Comparison of ENCODE assay signal across 13 cellular contexts in genomic region chr22:42692239-42693054, GRCh38. TPM values are rescaled to one million over a fixed set of nuclear protein-coding genes. Genes with fewer than 3 reads are reported as not detected.
A peak's percentile ranks its signal among the peaks of the same experiment; 100 is the strongest.
DNase-seq lines count a peak whose midpoint lies in the region; ATAC-seq and TF ChIP-seq lines count a peak whose summit lies in the region.
"Had no signal": no experiment of that assay in that cellular context is flagged by ENCODE, and none has a peak within 500 bp of the region (broad histone marks: within the 10 kb centered on the region; RNA-seq: fewer than 3 reads in every experiment).

No MANE protein-coding gene starts in this region.

- no peaks in the 10 kb centered on the region for H3K27me3 ChIP-seq in OCI-LY3 (ENCODE audit: low read depth, low read length)
- no peaks in the 10 kb centered on the region for H3K27me3 ChIP-seq in left ventricle myocardium inferior (ENCODE audit: low read depth)
- no peaks in the 10 kb centered on the region for H3K27me3 ChIP-seq in tibial nerve

- H3K4me1 Mint-ChIP-seq in T-cell = no peaks in the 10 kb centered on the region
- no peaks in the 10 kb centered on the region for H3K4me1 Mint-ChIP-seq in natural killer cell treated with Interleukin-12 subunit alpha and Interleukin-12 subunit beta and Interleukin-15 and Interleukin-18, amount 100 ng/mL, for 72 hours (ENCODE audit: low read depth in 2 of 2)

- CTCF ChIA-PET in T-cell (lab: Charles Lee) = no interaction called here

- no peaks in the 10 kb centered on the region for H3K79me2 ChIP-seq in OCI-LY3 (ENCODE audit: low read length)

- peak overlapping the region; percentile 50 for H3K27ac ChIP-seq in OCI-LY3 (ENCODE audit: low read length)
- peak overlapping the region; percentile 96 for H3K27ac ChIP-seq in left ventricle myocardium inferior (replicated peaks)
- H3K27ac ChIP-seq in tibial nerve = peak overlapping the region; percentile 53 to 74 (median 64)
- H3K27ac ChIP-seq: PC-9 had no signal

- no peak for TF ChIP-seq EP300 in tibial nerve (IDR thresholded peaks at IDR 0.05)

- DNase-seq in cardiac septum (ENCODE audit: low spot score) (peak; percentile 70), Right ventricle myocardium superior (no peak), left ventricle myocardium inferior (no peak), tibial nerve (ENCODE audit: low spot score in 2 of 2) (no peak), hepatic stellate cell (ENCODE audit: low spot score) (no peak), T-cell (no peak)
- DNase-seq in natural killer cell treated with Interleukin-12 subunit alpha and Interleukin-12 subunit beta and Interleukin-15 and Interleukin-18, amount 100 ng/mL, for 72 hours (ENCODE audit: low spot score) = no peak
- DNase-seq: activated T-cell treated with anti-CD3 and anti-CD28 coated beads for 4 hours, amygdala, hypothalamus, NCI-H2171 treated with DMSO at 0.1 percent for 48 hours, PC-9 had no signal

- H3K4me1 ChIP-seq in OCI-LY3 (ENCODE audit: low read length) = peaks cover 33% of the 10 kb centered on the region
- peaks cover 96% of the 10 kb centered on the region for H3K4me1 ChIP-seq in left ventricle myocardium inferior
- peaks cover 0 to 59% (median 21%) of the 10 kb centered on the region in 4 donors for H3K4me1 ChIP-seq in tibial nerve

- WGBS in tibial nerve, 2 donors = 83 to 87% methylated on average over 32 of the region's 32 CpGs

- no peak for ATAC-seq in Right ventricle myocardium superior (ENCODE audit: poor library complexity)
- ATAC-seq in T-cell (replicated peaks in 1 of 4) = no peak
- no peak for ATAC-seq in natural killer cell treated with Interleukin-12 subunit alpha and Interleukin-12 subunit beta and Interleukin-15 and Interleukin-18, amount 100 ng/mL, for 72 hours

- TF ChIP-seq CTCF in OCI-LY3 (IDR thresholded peaks at IDR 0.05; ENCODE audit: low read depth, low read length) (peak; percentile 78), left ventricle myocardium inferior (IDR thresholded peaks at IDR 0.05; ENCODE audit: borderline replicate concordance) (no peak), tibial nerve (IDR thresholded peaks at IDR 0.05) (no peak)

- H3K4me3 ChIP-seq in OCI-LY3 (ENCODE audit: low read length) (peak overlapping the region; percentile 44), left ventricle myocardium inferior (no peak overlapping the region), tibial nerve (no peak overlapping the region)
- H3K4me3 ChIP-seq: PC-9 had no signal

- H3K36me3 ChIP-seq in OCI-LY3 (replicated peaks; ENCODE audit: low read depth, low read length) = no peaks in the 10 kb centered on the region
- peaks cover 50% of the 10 kb centered on the region for H3K36me3 ChIP-seq in left ventricle myocardium inferior
- peaks cover 0 to 34% (median 0%) of the 10 kb centered on the region in 3 donors for H3K36me3 ChIP-seq in tibial nerve

- H3K4me2 ChIP-seq in OCI-LY3 (ENCODE audit: low read length) = peak overlapping the region; percentile 75
- H3K4me2 ChIP-seq: PC-9 had no signal

- no peaks in the 10 kb centered on the region for H3K9me3 Mint-ChIP-seq in T-cell
- H3K9me3 Mint-ChIP-seq in natural killer cell treated with Interleukin-12 subunit alpha and Interleukin-12 subunit beta and Interleukin-15 and Interleukin-18, amount 100 ng/mL, for 72 hours = no peaks in the 10 kb centered on the region

- POLR2A ChIA-PET in T-cell (lab: Charles Lee) = no interaction called here

- H3K36me3 Mint-ChIP-seq in T-cell = no peaks in the 10 kb centered on the region
- no peaks in the 10 kb centered on the region for H3K36me3 Mint-ChIP-seq in natural killer cell treated with Interleukin-12 subunit alpha and Interleukin-12 subunit beta and Interleukin-15 and Interleukin-18, amount 100 ng/mL, for 72 hours

- H2AFZ ChIP-seq in OCI-LY3 (ENCODE audit: low read depth, low read length) = peak overlapping the region; percentile 44; the same call in 1 of the 2 replicates
- H2AFZ ChIP-seq: PC-9 had no signal

- peak overlapping the region; percentile 55 for H3K9ac ChIP-seq in OCI-LY3 (ENCODE audit: low read length)

- TF ChIP-seq POLR2A in tibial nerve (IDR thresholded peaks at IDR 0.05) = no peak

- no peak overlapping the region for H3K4me3 Mint-ChIP-seq in T-cell
- no peak overlapping the region for H3K4me3 Mint-ChIP-seq in natural killer cell treated with Interleukin-12 subunit alpha and Interleukin-12 subunit beta and Interleukin-15 and Interleukin-18, amount 100 ng/mL, for 72 hours

- intact Hi-C loops in cardiac septum (cut with DNase I) (no loop called here), Right ventricle myocardium superior (cut with DNase I) (no loop called here), left ventricle myocardium inferior (cut with micrococcal nuclease) (no loop called here)

- no peaks in the 10 kb centered on the region for H4K20me1 ChIP-seq in OCI-LY3 (ENCODE audit: insufficient read depth, low read length)

- H3K9me3 ChIP-seq in OCI-LY3 (ENCODE audit: insufficient read depth, low read length) = no peaks in the 10 kb centered on the region
- H3K9me3 ChIP-seq in left ventricle myocardium inferior (replicated peaks) = no peaks in the 10 kb centered on the region
- H3K9me3 ChIP-seq in tibial nerve = no peaks in the 10 kb centered on the region

- H3K27me3 Mint-ChIP-seq in T-cell = peaks cover 0 to 1% of the 10 kb centered on the region in 2 donors
- H3K27me3 Mint-ChIP-seq in natural killer cell treated with Interleukin-12 subunit alpha and Interleukin-12 subunit beta and Interleukin-15 and Interleukin-18, amount 100 ng/mL, for 72 hours = no peaks in the 10 kb centered on the region

- no peak overlapping the region for H3K27ac Mint-ChIP-seq in T-cell
- no peak overlapping the region for H3K27ac Mint-ChIP-seq in natural killer cell treated with Interleukin-12 subunit alpha and Interleukin-12 subunit beta and Interleukin-15 and Interleukin-18, amount 100 ng/mL, for 72 hours

RNA-seq across cellular contexts. Expression of gene A4GALT, which starts 28.2 kb away (rescaled TPM):
- 97.7 TPM for total RNA-seq in cardiac septum
- 76.1 TPM for total RNA-seq in Right ventricle myocardium superior
- 94.9 TPM for total RNA-seq in left ventricle myocardium inferior
- 100 to 1,000 TPM in 2 of 4 donors, 10 to 100 TPM in 2; 73.0 to 146 (median 99.0) TPM for total RNA-seq in tibial nerve
- total RNA-seq in T-cell = under 1 TPM in 3 of 5 donors, not detected in 2; 0.26 to 0.60 (median 0.46) TPM
- under 1 TPM in 1 of 2 donors, not detected in 1; 0.33 TPM for total RNA-seq in natural killer cell treated with Interleukin-12 subunit alpha and Interleukin-12 subunit beta and Interleukin-15 and Interleukin-18, amount 100 ng/mL, for 72 hours

RNA-seq across cellular contexts. Expression of gene CYB5R3, which starts 43.3 kb away (rescaled TPM):
- total RNA-seq in cardiac septum = 428 TPM
- 216 TPM for total RNA-seq in Right ventricle myocardium superior
- total RNA-seq in left ventricle myocardium inferior = 298 TPM
- total RNA-seq in tibial nerve = 100 to 1,000 TPM; 134 to 200 (median 176) TPM
- total RNA-seq in T-cell = 10 to 100 TPM; 40.8 to 58.6 (median 51.0) TPM
- 10 to 100 TPM; 79.6 to 96.7 TPM for total RNA-seq in natural killer cell treated with Interleukin-12 subunit alpha and Interleukin-12 subunit beta and Interleukin-15 and Interleukin-18, amount 100 ng/mL, for 72 hours

RNA-seq across cellular contexts. Expression of gene ATP5MGL, which starts 52.0 kb away (rescaled TPM):
- total RNA-seq in cardiac septum = 0.51 TPM
- total RNA-seq in Right ventricle myocardium superior = 0.38 TPM
- total RNA-seq in left ventricle myocardium inferior = 0.38 TPM
- total RNA-seq in tibial nerve = 1 to 10 TPM in 1 of 4 donors, not detected in 3; 2.7 TPM
- total RNA-seq in T-cell = 1 to 10 TPM in 4 of 5 donors, under 1 TPM in 1; 0.79 to 5.0 (median 1.8) TPM
- total RNA-seq in natural killer cell treated with Interleukin-12 subunit alpha and Interleukin-12 subunit beta and Interleukin-15 and Interleukin-18, amount 100 ng/mL, for 72 hours = 1 to 10 TPM in 1 of 2 donors, under 1 TPM in 1; 0.62 to 1.1 TPM

Comparison
In these comparisons a context has a peak if more than half of its experiments do, and no peak if none do; other contexts are left out.
1. RNA of gene A4GALT, which starts 28.2 kb away (total RNA-seq): 73.0 to 146 TPM in tibial nerve, 97.7 TPM in cardiac septum (single experiment), 94.9 TPM in left ventricle myocardium inferior (single experiment) and 76.1 TPM in Right ventricle myocardium superior (single experiment); 0.33 TPM in natural killer cell treated with Interleukin-12 subunit alpha and Interleukin-12 subunit beta and Interleukin-15 and Interleukin-18, amount 100 ng/mL, for 72 hours and 0.26 to 0.60 TPM in T-cell; every median in the first group is over 10 times any median in the second.
2. Peak in every context shown above with its lines, with median percentiles within 50 percentile points of each other: H3K27ac ChIP-seq.